24 cellular contexts compared by ENCODE assay signal in the genomic region with DNA sequence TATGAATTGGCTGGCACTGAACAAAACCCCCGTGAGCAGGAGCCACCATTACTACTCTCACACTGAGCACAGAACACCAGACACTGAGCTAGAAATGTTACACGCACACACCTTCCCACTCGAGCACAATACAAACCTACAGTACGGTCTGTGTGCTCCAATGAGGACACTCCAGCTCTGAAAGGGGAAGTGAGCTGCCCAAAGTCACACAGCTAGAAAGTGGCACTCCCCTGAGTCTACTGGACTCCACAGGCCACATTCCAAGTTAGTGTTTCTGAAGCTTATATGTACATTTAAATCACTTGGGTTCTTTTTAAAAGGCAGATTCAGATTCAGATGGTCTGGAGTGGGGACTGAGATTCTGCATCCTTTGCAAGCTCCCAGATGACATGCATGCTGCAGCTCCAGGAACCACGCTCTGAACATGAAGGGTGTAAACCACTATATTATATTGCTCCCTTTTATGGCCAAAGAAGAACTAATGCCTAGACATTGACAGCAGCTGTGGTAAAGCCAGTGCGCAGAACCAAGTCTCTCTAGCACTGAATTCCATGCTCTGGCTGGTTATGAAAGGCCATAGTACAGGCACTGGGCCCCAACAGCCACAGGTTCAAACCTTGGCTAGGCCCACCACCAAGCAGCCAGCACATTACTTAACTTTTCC.
"Had no signal": no experiment of that assay in that cellular context is flagged by ENCODE, and none has a peak within 500 bp of the region (broad histone marks: within the 10 kb centered on the region; RNA-seq: fewer than 3 reads in every experiment).

No MANE protein-coding gene starts in this region.

- FAIRE-seq: TTC549 had no signal

- H3K4me1 ChIP-seq: left lung, lower lobe of right lung, suprapubic skin, tibial artery had no signal

- H3K36me3 ChIP-seq: heart right ventricle, left lung, lower lobe of right lung, right atrium auricular region, suprapubic skin, tibial artery, WERI-Rb-1 had no signal

- DNase-seq: activated CD4-positive, alpha-beta memory T cell treated with anti-CD3 and anti-CD28 coated beads, Interleukin-2, amount 10 ng/mL, durations not matched to agents 7 days and 5 days; activated CD4-positive, alpha-beta T cell treated with anti-CD3 and anti-CD28 coated beads, Interleukin-2, amount 10 ng/mL, durations not matched to agents 24 days and 14 days; activated CD4-positive, CD25-positive, alpha-beta regulatory T cell treated with anti-CD3 and anti-CD28 coated beads, Interleukin-2, amount 50 U/mL, for 72 hours; activated naive CD8-positive, alpha-beta T cell treated with anti-CD3 and anti-CD28 coated beads, Interleukin-2, amount 50 U/mL, for 24 hours; activated T-cell treated with anti-CD3 and anti-CD28 coated beads, Interleukin-2, amount 50 U/mL, for 4 hours; amygdala; caudate nucleus; endodermal cell; foreskin melanocyte; heart right ventricle; kidney glomerular epithelial cell; left lung; lower lobe of right lung; mesenchymal stem cell; stimulated activated CD4-positive, alpha-beta T cell treated with anti-CD3 and anti-CD28 coated beads, Interleukin-1b, Interleukin-23, amount 100 ng/mL, for 48 hours; stimulated activated naive CD4-positive, alpha-beta T cell; tibial artery; WERI-Rb-1 had no signal

- ATAC-seq: activated naive CD8-positive, alpha-beta T cell treated with anti-CD3 and anti-CD28 coated beads, Interleukin-2, amount 50 U/mL, for 24 hours; activated T-cell treated with anti-CD3 and anti-CD28 coated beads, Interleukin-2, amount 50 U/mL, for 4 hours; activated T-helper 17 cell treated with anti-CD3 and anti-CD28 coated beads, Interleukin-2, amount 50 U/mL, for 72 hours; esophagus mucosa; heart right ventricle; left lung; lower lobe of right lung had no signal

- H3K4me3 ChIP-seq: heart right ventricle, left lung, lower lobe of right lung, right atrium auricular region, smooth muscle cell, suprapubic skin, tibial artery had no signal

- H3K27ac ChIP-seq: heart right ventricle, left lung, lower lobe of right lung, right atrium auricular region, suprapubic skin, tibial artery, WERI-Rb-1 had no signal

- H3K9me3 ChIP-seq: heart right ventricle, left lung, lower lobe of right lung, right atrium auricular region, suprapubic skin, tibial artery had no signal
